15 cellular contexts compared by ENCODE assay signal in the genomic region with DNA sequence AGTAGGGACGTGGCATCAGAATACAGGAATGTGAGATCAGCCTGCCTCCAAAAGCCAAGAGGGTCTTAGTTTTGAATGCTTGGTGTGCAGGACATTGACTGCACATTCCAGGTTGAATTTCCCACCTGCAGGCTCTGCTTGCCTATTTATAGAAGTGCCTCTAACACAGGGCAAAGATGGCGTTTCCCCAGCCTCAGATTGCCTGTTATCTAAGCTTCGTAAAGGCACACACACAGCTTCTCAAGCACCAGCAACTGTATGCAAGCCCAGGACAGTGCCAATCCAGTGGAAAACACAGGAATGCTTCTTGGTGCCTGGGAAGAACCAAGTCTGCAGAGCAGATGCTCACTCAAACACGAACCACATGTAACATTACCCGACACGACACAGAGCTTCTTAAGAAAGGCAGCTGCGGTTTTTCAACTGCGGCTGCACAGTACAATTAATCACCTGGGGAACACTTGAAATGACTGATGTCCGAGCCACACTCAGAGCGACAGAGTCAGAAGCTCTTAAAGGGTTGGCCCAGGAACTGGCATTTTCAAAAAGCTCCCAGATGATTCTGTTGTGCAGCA.
DNase-seq lines count a peak whose midpoint lies in the region; ATAC-seq and TF ChIP-seq lines count a peak whose summit lies in the region.
"Had no signal": no experiment of that assay in that cellular context is flagged by ENCODE, and none has a peak within 500 bp of the region (broad histone marks: within the 10 kb centered on the region; RNA-seq: fewer than 3 reads in every experiment).

No MANE protein-coding gene starts in this region.

- BruUV-seq in IMR-90 (replicated peaks; lab: Mats Ljungman, UMichigan), result no TSS peak

- H2BK20ac ChIP-seq in IMR-90 (ENCODE audit: low read depth, low read length), result no peak overlapping the region

- H2AK9ac ChIP-seq in IMR-90 (replicated peaks; ENCODE audit: low read depth, low read length, poor library complexity), result no peak overlapping the region

- H3K9ac ChIP-seq in IMR-90 (ENCODE audit: low read depth, low read length), result no peak overlapping the region

- no peak overlapping the region for H3K4ac ChIP-seq in IMR-90 (ENCODE audit: low read depth, low read length)

- H4K8ac ChIP-seq in IMR-90 (ENCODE audit: low read depth in 2 of 2, low read length in 2 of 2), result no peak overlapping the region

- H4K20me1 ChIP-seq in IMR-90 (ENCODE audit: insufficient read depth, low read length), result no peaks in the 10 kb centered on the region

- no peak for TF ChIP-seq POLR2A in IMR-90 (IDR thresholded peaks at IDR 0.05; ENCODE audit: low read depth, low read length)

- no peaks in the 10 kb centered on the region for H3K9me3 ChIP-seq in IMR-90 (ENCODE audit: control insufficient read depth, insufficient read depth, low read length)

- H3K27me3 ChIP-seq in IMR-90 (ENCODE audit: control insufficient read depth, insufficient read depth, low read length), result peaks cover 30% of the 10 kb centered on the region

- POLR2A ChIA-PET in IMR-90 (lab: Charles Lee; ENCODE audit: unreplicated experiment), result no interaction called here

- intact Hi-C loops in IMR-90 (cut with micrococcal nuclease), result no loop called here

- no peak for TF ChIP-seq CTCF in IMR-90 (conservative IDR thresholded peaks at IDR 0.05; ENCODE audit: low read depth, low read length)

- DNase-seq in AG08395 (ENCODE audit: low spot score) (peak; percentile 60), IMR-90 (peak; percentile 8), NCI-H82 treated with DMSO at 0.1 percent for 48 hours (lab: John Stamatoyannopoulos, UW; ENCODE audit: unreplicated experiment) (peak; percentile 5), left kidney (ENCODE audit: low read depth, low spot score) (peak; percentile 88), HT-29 (ENCODE audit: low spot score) (no peak), HCEC 1CT (no peak)
- DNase-seq: ACHN; activated gamma-delta T cell treated with Interleukin-2 at 50 U/mL for 16 hours; NCI-H2081; small intestine; stimulated activated naive CD4-positive, alpha-beta T cell treated with Interleukin-2 at 50 U/mL for 16 hours had no signal

- H3K18ac ChIP-seq in IMR-90 (ENCODE audit: low read depth, low read length), result no peak overlapping the region

- no peaks in the 10 kb centered on the region for H3K9me1 ChIP-seq in IMR-90 (ENCODE audit: insufficient read depth, low read length)

- H3K14ac ChIP-seq in IMR-90 (replicated peaks; ENCODE audit: low read depth, low read length), result no peak overlapping the region

- CTCF ChIA-PET in IMR-90 (lab: Yijun Ruan, JAX), result no interaction called here

- peak overlapping the region; percentile 0 for H2AFZ ChIP-seq in IMR-90 (replicated peaks; ENCODE audit: low read length, poor library complexity)

- no peak overlapping the region for H4K5ac ChIP-seq in IMR-90 (ENCODE audit: low read depth, low read length)

- no peak overlapping the region for H3K4me3 ChIP-seq in IMR-90 (ENCODE audit: insufficient read depth, low read depth, low read length)

- no peaks in the 10 kb centered on the region for H3K79me1 ChIP-seq in IMR-90 (ENCODE audit: low read depth in 1 of 2, low read length in 2 of 2)

- H2BK120ac ChIP-seq in IMR-90 (ENCODE audit: low read depth, low read length), result no peak overlapping the region

- H3K36me3 ChIP-seq in IMR-90 (ENCODE audit: control insufficient read depth, insufficient read depth, low read length), result no peaks in the 10 kb centered on the region

- H4K91ac ChIP-seq in IMR-90 (ENCODE audit: insufficient read depth, low read depth, low read length), result no peak overlapping the region

- no peak overlapping the region for H3K56ac ChIP-seq in IMR-90 (ENCODE audit: extremely low read depth, insufficient read depth, low read length)

- 35% methylated on average over 7 of the region's 10 CpGs; no CpG with 5 or more reads in 1 of the 2 experiments for WGBS in IMR-90 (ENCODE audit: extremely low coverage in 2 of 2, insufficient read length in 1 of 2), 2 experiments

- H2BK15ac ChIP-seq in IMR-90 (ENCODE audit: low read depth, low read length), result no peak overlapping the region

- H3K23ac ChIP-seq in IMR-90 (ENCODE audit: low read depth, low read length), result no peak overlapping the region

- H3K4me1 ChIP-seq in IMR-90 (ENCODE audit: control insufficient read depth, insufficient read depth, low read length), result no peaks in the 10 kb centered on the region

- TF ChIP-seq RAD21 in IMR-90 (IDR thresholded peaks at IDR 0.05; ENCODE audit: low read length), result no peak

- H2AK5ac ChIP-seq in IMR-90 (ENCODE audit: low read depth, low read length), result no peak overlapping the region

- no peak overlapping the region for H2BK5ac ChIP-seq in IMR-90 (ENCODE audit: low read depth, low read length, poor library complexity, severe bottlenecking)

- H3K4me2 ChIP-seq in IMR-90 (ENCODE audit: low read depth, low read length), result no peak overlapping the region

- dilution Hi-C loops in IMR-90 (cut with HindIII; ENCODE audit: low sequenced_read_pairs, unreplicated experiment), result no loop called here

- ATAC-seq in IMR-90 (ENCODE audit: low read depth) (no peak), GM21360 (IDR thresholded peaks at IDR 0.05; ENCODE audit: unreplicated experiment) (no peak), GM19452 (IDR thresholded peaks at IDR 0.05; ENCODE audit: unreplicated experiment) (no peak)
- ATAC-seq: SK-N-SH treated with all-trans-retinoic acid at 6 μM for 48 hours had no signal

- H3K27ac ChIP-seq in IMR-90 (ENCODE audit: insufficient read depth, low read length), result no peak overlapping the region
- H3K27ac ChIP-seq: VCaP had no signal

- in situ Hi-C loops in IMR-90 (cut with MboI; ENCODE audit: low sequenced_read_pairs), result no loop called here

TF ChIP-seq in IMR-90, 13 proteins besides CTCF, POLR2A, EP300 and RAD21:
- TF ChIP-seq SMC3 (IDR thresholded peaks at IDR 0.05; ENCODE audit: low read depth, low read length) (no peak), RFX5 (IDR thresholded peaks at IDR 0.05; ENCODE audit: low read depth, low read length) (no peak), MXI1 (IDR thresholded peaks at IDR 0.05; ENCODE audit: borderline replicate concordance, low read depth, low read length) (no peak), MAZ (IDR thresholded peaks at IDR 0.05; ENCODE audit: borderline replicate concordance, low read depth, low read length) (no peak), BHLHE40 (IDR thresholded peaks at IDR 0.05; ENCODE audit: low read depth, low read length) (no peak), RCOR1 (IDR thresholded peaks at IDR 0.05; ENCODE audit: insufficient replicate concordance, low read length) (no peak)

Comparison
In these comparisons a context has a peak if more than half of its experiments do, and no peak if none do; other contexts are left out.
1. DNase-seq: peak in AG08395 (single experiment), IMR-90 (single experiment), NCI-H82 treated with DMSO at 0.1 percent for 48 hours (single experiment) and left kidney (single experiment); none in HT-29 (single experiment) and HCEC 1CT (single experiment).